In genomic region chr6:41231246-41231645, GRCh38 we compare ENCODE assay signal across 2 cellular contexts.
TF ChIP-seq lines count a peak whose summit lies in the region.

No MANE protein-coding gene starts in this region.

TF ChIP-seq in Ishikawa, 13 proteins besides CTCF, POLR2A, EP300 and RAD21 (continued from another document):
- TF ChIP-seq, protein P1, sequence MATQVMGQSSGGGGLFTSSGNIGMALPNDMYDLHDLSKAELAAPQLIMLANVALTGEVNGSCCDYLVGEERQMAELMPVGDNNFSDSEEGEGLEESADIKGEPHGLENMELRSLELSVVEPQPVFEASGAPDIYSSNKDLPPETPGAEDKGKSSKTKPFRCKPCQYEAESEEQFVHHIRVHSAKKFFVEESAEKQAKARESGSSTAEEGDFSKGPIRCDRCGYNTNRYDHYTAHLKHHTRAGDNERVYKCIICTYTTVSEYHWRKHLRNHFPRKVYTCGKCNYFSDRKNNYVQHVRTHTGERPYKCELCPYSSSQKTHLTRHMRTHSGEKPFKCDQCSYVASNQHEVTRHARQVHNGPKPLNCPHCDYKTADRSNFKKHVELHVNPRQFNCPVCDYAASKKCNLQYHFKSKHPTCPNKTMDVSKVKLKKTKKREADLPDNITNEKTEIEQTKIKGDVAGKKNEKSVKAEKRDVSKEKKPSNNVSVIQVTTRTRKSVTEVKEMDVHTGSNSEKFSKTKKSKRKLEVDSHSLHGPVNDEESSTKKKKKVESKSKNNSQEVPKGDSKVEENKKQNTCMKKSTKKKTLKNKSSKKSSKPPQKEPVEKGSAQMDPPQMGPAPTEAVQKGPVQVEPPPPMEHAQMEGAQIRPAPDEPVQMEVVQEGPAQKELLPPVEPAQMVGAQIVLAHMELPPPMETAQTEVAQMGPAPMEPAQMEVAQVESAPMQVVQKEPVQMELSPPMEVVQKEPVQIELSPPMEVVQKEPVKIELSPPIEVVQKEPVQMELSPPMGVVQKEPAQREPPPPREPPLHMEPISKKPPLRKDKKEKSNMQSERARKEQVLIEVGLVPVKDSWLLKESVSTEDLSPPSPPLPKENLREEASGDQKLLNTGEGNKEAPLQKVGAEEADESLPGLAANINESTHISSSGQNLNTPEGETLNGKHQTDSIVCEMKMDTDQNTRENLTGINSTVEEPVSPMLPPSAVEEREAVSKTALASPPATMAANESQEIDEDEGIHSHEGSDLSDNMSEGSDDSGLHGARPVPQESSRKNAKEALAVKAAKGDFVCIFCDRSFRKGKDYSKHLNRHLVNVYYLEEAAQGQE (IDR thresholded peaks at IDR 0.05; ENCODE audit: low read depth), result no peak
- TF ChIP-seq CEBPB (IDR thresholded peaks at IDR 0.05), result no peak
- TF ChIP-seq NFIC (IDR thresholded peaks at IDR 0.05), result no peak
- TF ChIP-seq EGR1 (IDR thresholded peaks at IDR 0.05), result no peak
- TF ChIP-seq FOXM1 (IDR thresholded peaks at IDR 0.05; ENCODE audit: borderline replicate concordance, low read depth), result peak; percentile 58
- peak; percentile 53 for TF ChIP-seq TEAD4 (IDR thresholded peaks at IDR 0.05)
- no peak for TF ChIP-seq CREB1 (IDR thresholded peaks at IDR 0.05; ENCODE audit: low read depth)
- TF ChIP-seq TAF1 (IDR thresholded peaks at IDR 0.05; ENCODE audit: low read depth), result no peak
- no peak for TF ChIP-seq ZBTB7A (IDR thresholded peaks at IDR 0.05; ENCODE audit: low read depth)

TF ChIP-seq in GM23338, 12 proteins besides CTCF, POLR2A, EP300 and RAD21 (continued from another document):
- TF ChIP-seq, protein P1 (IDR thresholded peaks at IDR 0.05; ENCODE audit: unreplicated experiment), result no peak
- no peak for TF ChIP-seq JUNB (IDR thresholded peaks at IDR 0.05; ENCODE audit: unreplicated experiment)
- no peak for TF ChIP-seq ZNF331 (CRISPR knock-in tag; IDR thresholded peaks at IDR 0.05; ENCODE audit: low read depth)
- TF ChIP-seq STAT1 (IDR thresholded peaks at IDR 0.05; ENCODE audit: unreplicated experiment), result no peak
- TF ChIP-seq CREB1 (CRISPR knock-in tag; IDR thresholded peaks at IDR 0.05; ENCODE audit: low read depth), result no peak
- TF ChIP-seq, protein P2, sequence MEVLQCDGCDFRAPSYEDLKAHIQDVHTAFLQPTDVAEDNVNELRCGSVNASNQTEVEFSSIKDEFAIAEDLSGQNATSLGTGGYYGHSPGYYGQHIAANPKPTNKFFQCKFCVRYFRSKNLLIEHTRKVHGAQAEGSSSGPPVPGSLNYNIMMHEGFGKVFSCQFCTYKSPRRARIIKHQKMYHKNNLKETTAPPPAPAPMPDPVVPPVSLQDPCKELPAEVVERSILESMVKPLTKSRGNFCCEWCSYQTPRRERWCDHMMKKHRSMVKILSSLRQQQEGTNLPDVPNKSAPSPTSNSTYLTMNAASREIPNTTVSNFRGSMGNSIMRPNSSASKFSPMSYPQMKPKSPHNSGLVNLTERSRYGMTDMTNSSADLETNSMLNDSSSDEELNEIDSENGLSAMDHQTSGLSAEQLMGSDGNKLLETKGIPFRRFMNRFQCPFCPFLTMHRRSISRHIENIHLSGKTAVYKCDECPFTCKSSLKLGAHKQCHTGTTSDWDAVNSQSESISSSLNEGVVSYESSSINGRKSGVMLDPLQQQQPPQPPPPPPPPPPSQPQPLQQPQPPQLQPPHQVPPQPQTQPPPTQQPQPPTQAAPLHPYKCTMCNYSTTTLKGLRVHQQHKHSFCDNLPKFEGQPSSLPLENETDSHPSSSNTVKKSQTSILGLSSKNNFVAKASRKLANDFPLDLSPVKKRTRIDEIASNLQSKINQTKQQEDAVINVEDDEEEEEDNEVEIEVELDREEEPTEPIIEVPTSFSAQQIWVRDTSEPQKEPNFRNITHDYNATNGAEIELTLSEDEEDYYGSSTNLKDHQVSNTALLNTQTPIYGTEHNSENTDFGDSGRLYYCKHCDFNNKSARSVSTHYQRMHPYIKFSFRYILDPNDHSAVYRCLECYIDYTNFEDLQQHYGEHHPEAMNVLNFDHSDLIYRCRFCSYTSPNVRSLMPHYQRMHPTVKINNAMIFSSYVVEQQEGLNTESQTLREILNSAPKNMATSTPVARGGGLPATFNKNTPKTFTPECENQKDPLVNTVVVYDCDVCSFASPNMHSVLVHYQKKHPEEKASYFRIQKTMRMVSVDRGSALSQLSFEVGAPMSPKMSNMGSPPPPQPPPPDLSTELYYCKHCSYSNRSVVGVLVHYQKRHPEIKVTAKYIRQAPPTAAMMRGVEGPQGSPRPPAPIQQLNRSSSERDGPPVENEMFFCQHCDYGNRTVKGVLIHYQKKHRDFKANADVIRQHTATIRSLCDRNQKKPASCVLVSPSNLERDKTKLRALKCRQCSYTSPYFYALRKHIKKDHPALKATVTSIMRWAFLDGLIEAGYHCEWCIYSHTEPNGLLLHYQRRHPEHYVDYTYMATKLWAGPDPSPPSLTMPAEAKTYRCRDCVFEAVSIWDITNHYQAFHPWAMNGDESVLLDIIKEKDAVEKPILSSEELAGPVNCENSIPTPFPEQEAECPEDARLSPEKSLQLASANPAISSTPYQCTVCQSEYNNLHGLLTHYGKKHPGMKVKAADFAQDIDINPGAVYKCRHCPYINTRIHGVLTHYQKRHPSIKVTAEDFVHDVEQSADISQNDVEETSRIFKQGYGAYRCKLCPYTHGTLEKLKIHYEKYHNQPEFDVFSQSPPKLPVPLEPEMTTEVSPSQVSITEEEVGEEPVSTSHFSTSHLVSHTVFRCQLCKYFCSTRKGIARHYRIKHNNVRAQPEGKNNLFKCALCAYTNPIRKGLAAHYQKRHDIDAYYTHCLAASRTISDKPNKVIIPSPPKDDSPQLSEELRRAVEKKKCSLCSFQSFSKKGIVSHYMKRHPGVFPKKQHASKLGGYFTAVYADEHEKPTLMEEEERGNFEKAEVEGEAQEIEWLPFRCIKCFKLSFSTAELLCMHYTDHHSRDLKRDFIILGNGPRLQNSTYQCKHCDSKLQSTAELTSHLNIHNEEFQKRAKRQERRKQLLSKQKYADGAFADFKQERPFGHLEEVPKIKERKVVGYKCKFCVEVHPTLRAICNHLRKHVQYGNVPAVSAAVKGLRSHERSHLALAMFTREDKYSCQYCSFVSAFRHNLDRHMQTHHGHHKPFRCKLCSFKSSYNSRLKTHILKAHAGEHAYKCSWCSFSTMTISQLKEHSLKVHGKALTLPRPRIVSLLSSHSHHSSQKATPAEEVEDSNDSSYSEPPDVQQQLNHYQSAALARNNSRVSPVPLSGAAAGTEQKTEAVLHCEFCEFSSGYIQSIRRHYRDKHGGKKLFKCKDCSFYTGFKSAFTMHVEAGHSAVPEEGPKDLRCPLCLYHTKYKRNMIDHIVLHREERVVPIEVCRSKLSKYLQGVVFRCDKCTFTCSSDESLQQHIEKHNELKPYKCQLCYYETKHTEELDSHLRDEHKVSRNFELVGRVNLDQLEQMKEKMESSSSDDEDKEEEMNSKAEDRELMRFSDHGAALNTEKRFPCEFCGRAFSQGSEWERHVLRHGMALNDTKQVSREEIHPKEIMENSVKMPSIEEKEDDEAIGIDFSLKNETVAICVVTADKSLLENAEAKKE (CRISPR knock-in tag; IDR thresholded peaks at IDR 0.05), result no peak
- TF ChIP-seq POLR2AphosphoS5 (IDR thresholded peaks at IDR 0.05; ENCODE audit: low read depth), result no peak
